8 cellular contexts compared by ENCODE assay signal in the genomic region with DNA sequence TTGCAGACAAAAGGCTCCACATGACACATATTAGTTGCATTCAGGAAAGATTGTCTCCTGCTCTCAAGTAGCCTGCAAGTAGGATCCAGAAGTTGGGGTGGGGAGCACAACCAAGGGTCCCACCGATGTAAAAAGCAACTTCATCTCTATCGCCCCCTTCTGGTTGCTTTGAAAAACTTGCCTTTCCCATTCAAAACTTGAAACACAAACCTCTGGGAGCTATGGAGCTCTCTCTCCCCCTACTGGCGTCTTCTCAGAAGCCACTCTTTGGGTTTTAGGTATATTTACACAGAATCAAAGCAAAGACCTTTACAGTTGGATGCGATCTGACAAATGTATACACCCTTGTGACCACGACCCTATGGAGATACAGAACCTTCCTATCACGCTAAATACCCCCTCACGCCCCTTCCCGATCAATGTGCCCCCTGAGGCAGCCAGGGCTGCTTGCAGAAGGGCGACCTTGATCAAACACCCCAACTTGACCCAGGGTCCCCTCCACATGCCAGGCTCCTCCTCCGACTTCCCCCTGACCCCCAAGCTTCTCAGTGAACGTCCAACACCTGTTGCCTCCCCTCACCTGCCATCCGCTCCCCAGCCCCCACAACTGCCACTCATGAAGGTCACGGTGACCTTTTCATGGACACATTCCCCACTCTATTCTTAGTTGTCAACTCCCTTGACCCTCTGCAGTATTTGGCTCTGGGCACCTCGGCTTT. TPM values are rescaled to one million over a fixed set of nuclear protein-coding genes. Genes with fewer than 3 reads are reported as not detected.
DNase-seq lines count a peak whose midpoint lies in the region; ATAC-seq and TF ChIP-seq lines count a peak whose summit lies in the region.

No MANE protein-coding gene starts in this region.

- H3K4me3 Mint-ChIP-seq in activated T-cell treated with anti-CD3 and anti-CD28 coated beads, Interleukin-2, amount 50 U/mL, for 72 hours, result peak overlapping the region; percentile 58 to 76

- H3K9me3 Mint-ChIP-seq in activated T-cell treated with anti-CD3 and anti-CD28 coated beads, Interleukin-2, amount 50 U/mL, for 72 hours, result no peaks in the 10 kb centered on the region

- peaks cover 0 to 9% of the 10 kb centered on the region in 2 donors for H3K36me3 Mint-ChIP-seq in activated T-cell treated with anti-CD3 and anti-CD28 coated beads, Interleukin-2, amount 50 U/mL, for 72 hours (ENCODE audit: insufficient read depth in 2 of 2)

- H3K27me3 ChIP-seq in neutrophil, result no peaks in the 10 kb centered on the region

- no peaks in the 10 kb centered on the region for H3K9me3 ChIP-seq in neutrophil

- peaks cover 23% of the 10 kb centered on the region for H3K36me3 ChIP-seq in neutrophil

- H3K27ac Mint-ChIP-seq in activated T-cell treated with anti-CD3 and anti-CD28 coated beads, Interleukin-2, amount 50 U/mL, for 72 hours, result peak overlapping the region; percentile 61

- peak; percentile 52 to 61 for ATAC-seq in activated T-cell treated with anti-CD3 and anti-CD28 coated beads, Interleukin-2, amount 50 U/mL, for 72 hours (replicated peaks in 1 of 2)
- no peak for ATAC-seq in HG03280 (IDR thresholded peaks at IDR 0.05; ENCODE audit: unreplicated experiment)

- no peak overlapping the region for H3K27ac ChIP-seq in neutrophil

- DNase-seq in EL (peak; percentile 83), KG1 (lab: John Stamatoyannopoulos, UW) (peak; percentile 91), OCI-M1 (lab: John Stamatoyannopoulos, UW) (peak; percentile 93), fibroblast of villous mesenchyme (ENCODE audit: low read depth) (peak; percentile 90), amniotic stem cell (lab: John Stamatoyannopoulos, UW) (no peak)
- peak; percentile 71 to 72 for DNase-seq in activated T-cell treated with anti-CD3 and anti-CD28 coated beads, Interleukin-2, amount 50 U/mL, for 72 hours

- TF ChIP-seq CTCF in fibroblast of villous mesenchyme (IDR thresholded peaks at IDR 0.05; ENCODE audit: insufficient read depth, low read depth, low read length), result peak; percentile 99
- peak; percentile 71 for TF ChIP-seq CTCF in neutrophil (IDR thresholded peaks at IDR 0.05)

- H3K4me1 Mint-ChIP-seq in activated T-cell treated with anti-CD3 and anti-CD28 coated beads, Interleukin-2, amount 50 U/mL, for 72 hours (ENCODE audit: low read depth), result peaks cover 62% of the 10 kb centered on the region

- H3K27me3 Mint-ChIP-seq in activated T-cell treated with anti-CD3 and anti-CD28 coated beads, Interleukin-2, amount 50 U/mL, for 72 hours (ENCODE audit: low read depth), result no peaks in the 10 kb centered on the region

- no peaks in the 10 kb centered on the region for H3K4me1 ChIP-seq in neutrophil (ENCODE audit: control insufficient read depth in 1 of 2, insufficient read depth in 1 of 2, low read depth in 1 of 2, low read length in 1 of 2)

- H3K4me3 ChIP-seq in fibroblast of villous mesenchyme (ENCODE audit: low read depth, low read length) (no peak overlapping the region), neutrophil (ENCODE audit: low read depth in 1 of 2, low read length in 1 of 2) (no peak overlapping the region)

RNA-seq across cellular contexts. Expression of a gene that starts 10.1 kb away (rescaled TPM):
- 10 to 100 TPM; 66.0 to 72.7 TPM for total RNA-seq in activated T-cell treated with anti-CD3 and anti-CD28 coated beads, Interleukin-2, amount 50 U/mL, for 72 hours
- 76.9 and 101 TPM in 2 replicates for total RNA-seq in fibroblast of villous mesenchyme

RNA-seq across cellular contexts. Expression of a gene that starts 10.8 kb away (rescaled TPM):
- total RNA-seq in activated T-cell treated with anti-CD3 and anti-CD28 coated beads, Interleukin-2, amount 50 U/mL, for 72 hours, result 1 to 10 TPM in 1 of 2 donors, under 1 TPM in 1; 0.88 to 1.1 TPM
- total RNA-seq in fibroblast of villous mesenchyme, result 0.32 and 0.43 TPM in 2 replicates

RNA-seq across cellular contexts. Expression of a gene that starts 20.7 kb away (rescaled TPM):
- total RNA-seq in activated T-cell treated with anti-CD3 and anti-CD28 coated beads, Interleukin-2, amount 50 U/mL, for 72 hours, result 10 to 100 TPM; 23.9 to 24.6 TPM
- total RNA-seq in fibroblast of villous mesenchyme, result 3.0 and 3.9 TPM in 2 replicates

RNA-seq across cellular contexts. Expression of a gene that starts 42.5 kb away (rescaled TPM):
- 1 to 10 TPM; 3.2 to 4.3 TPM for total RNA-seq in activated T-cell treated with anti-CD3 and anti-CD28 coated beads, Interleukin-2, amount 50 U/mL, for 72 hours
- total RNA-seq in fibroblast of villous mesenchyme, result 115 and 162 TPM in 2 replicates

RNA-seq across cellular contexts. Expression of a gene that starts 57.8 kb away (rescaled TPM):
- total RNA-seq in activated T-cell treated with anti-CD3 and anti-CD28 coated beads, Interleukin-2, amount 50 U/mL, for 72 hours, result 10 to 100 TPM; 21.2 to 24.1 TPM
- total RNA-seq in fibroblast of villous mesenchyme, result 39.7 and 44.8 TPM in 2 replicates
